24 cellular contexts compared by ENCODE assay signal in the genomic region with DNA sequence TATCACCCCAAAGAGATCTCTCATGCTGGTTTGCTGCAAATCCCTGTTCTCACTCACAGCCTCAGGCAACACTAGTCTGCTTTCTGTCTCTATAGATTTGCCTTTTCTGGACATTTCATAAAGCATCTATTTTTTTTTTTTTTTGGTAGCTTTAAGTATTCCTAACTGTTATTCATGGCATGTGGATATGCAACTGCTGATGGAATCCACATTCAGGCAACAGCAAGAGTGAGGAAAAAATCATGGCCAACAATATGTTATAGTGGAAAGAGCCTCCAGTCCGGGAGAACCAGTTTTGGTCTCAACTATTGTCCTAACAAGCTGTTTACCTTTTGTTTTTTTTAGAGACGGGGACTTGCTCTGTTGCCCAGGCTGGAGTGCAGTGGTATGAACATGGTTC. TPM values are rescaled to one million over a fixed set of nuclear protein-coding genes. Genes with fewer than 3 reads are reported as not detected.
"Had no signal": no experiment of that assay in that cellular context is flagged by ENCODE, and none has a peak within 500 bp of the region (broad histone marks: within the 10 kb centered on the region; RNA-seq: fewer than 3 reads in every experiment).

No MANE protein-coding gene starts in this region.

- DNase-seq: natural killer cell; occipital lobe; ovary; posterior cingulate gyrus; psoas muscle; right cardiac atrium; right lobe of liver; sigmoid colon; small intestine; stimulated activated CD4-positive, alpha-beta T cell treated with anti-CD3 and anti-CD28 coated beads, Interleukin-15, amount 100 ng/mL, for 24 hours; stimulated activated CD4-positive, alpha-beta T cell treated with anti-CD3 and anti-CD28 coated beads, Interleukin-2, amount 100 ng/mL, for 24 hours; stimulated activated CD4-positive, alpha-beta T cell treated with anti-CD3 and anti-CD28 coated beads, Interleukin-2, amount 100 ng/mL, for 48 hours; stimulated activated CD4-positive, alpha-beta T cell treated with anti-CD3 and anti-CD28 coated beads, Interleukin-4, amount 100 ng/mL, for 24 hours; stimulated activated naive B cell treated with anti-CD40 and anti-IgM and Interleukin-4, amounts not matched to agents 10 μg/mL and 1 μg/mL and 100 μg/mL, for 72 hours; stimulated activated naive CD4-positive, alpha-beta T cell treated with Interleukin-2 at 50 U/mL for 16 hours; stomach; thyroid gland; upper lobe of right lung; uterus had no signal

- H3K4me1 ChIP-seq: parathyroid adenoma, psoas muscle, sigmoid colon, thyroid gland, tibial nerve, upper lobe of right lung, uterus had no signal

- H3K36me3 ChIP-seq: neural progenitor cell, ovary, right lobe of liver, sigmoid colon, stomach, thoracic aorta, thyroid gland, tibial nerve, upper lobe of right lung, uterus had no signal

- H3K4me3 ChIP-seq: neural progenitor cell, ovary, psoas muscle, right lobe of liver, sigmoid colon, stomach, thoracic aorta, thyroid gland, tibial nerve, upper lobe of right lung, uterus had no signal

- ATAC-seq: natural killer cell; psoas muscle; right cardiac atrium; right lobe of liver; stimulated activated effector memory CD8-positive, alpha-beta T cell treated with anti-CD3 and anti-CD28 coated beads, Interleukin-12 subunit alpha, Interleukin-12 subunit beta, amount 100 ng/mL, for 72 hours; stimulated activated naive B cell treated with anti-CD40 and anti-IgM and Interleukin-4, amounts not matched to agents 10 μg/mL and 1 μg/mL and 100 μg/mL, for 72 hours; upper lobe of right lung had no signal

- H3K9me3 ChIP-seq: ovary, psoas muscle, right lobe of liver, sigmoid colon, stomach, thoracic aorta, thyroid gland, tibial nerve, upper lobe of right lung, uterus had no signal

RNA-seq across cellular contexts. Expression of gene TMEM150C, which starts 27.1 kb away (rescaled TPM):
- total RNA-seq: natural killer cell had no signal
